ENCODE assay signal across 28 cellular contexts in genomic region chr7:96669812-96670211, GRCh38. TPM values are rescaled to one million over a fixed set of nuclear protein-coding genes. Genes with fewer than 3 reads are reported as not detected.
DNase-seq lines count a peak whose midpoint lies in the region; ATAC-seq, FAIRE-seq and TF ChIP-seq lines count a peak whose summit lies in the region.
"Had no signal": no experiment of that assay in that cellular context is flagged by ENCODE, and none has a peak within 500 bp of the region (broad histone marks: within the 10 kb centered on the region; RNA-seq: fewer than 3 reads in every experiment).

No MANE protein-coding gene starts in this region.

- no peak for ATAC-seq in left ventricle myocardium superior
- ATAC-seq: left colon; natural killer cell treated with Interleukin-12 subunit alpha and Interleukin-12 subunit beta and Interleukin-15 and Interleukin-18, amount 100 ng/mL, for 72 hours; stimulated activated effector memory CD8-positive, alpha-beta T cell treated with anti-CD3 and anti-CD28 coated beads, Interleukin-12 subunit alpha, Interleukin-12 subunit beta, amount 100 ng/mL, for 72 hours had no signal

- intact Hi-C loops in left ventricle myocardium superior (cut with micrococcal nuclease) = no loop called here
- intact Hi-C loops in posterior vena cava (cut with DNase I) = no loop called here

- no peak overlapping the region for H3K4me3 ChIP-seq in coronary artery
- H3K4me3 ChIP-seq: GM23248, PC-9 had no signal

- peak; percentile 21 for DNase-seq in DMS153 (lab: John Stamatoyannopoulos, UW)
- DNase-seq in DMS153 treated with DMSO at 0.1 percent for 48 hours (lab: John Stamatoyannopoulos, UW; ENCODE audit: unreplicated experiment) = no peak
- DNase-seq in NCI-H1417 (lab: John Stamatoyannopoulos, UW) = peak in 2 of 3 experiments; percentile 27 to 83
- no peak for DNase-seq in RCC 7860 (ENCODE audit: low spot score)
- DNase-seq in frontal cortex (ENCODE audit: low spot score in 2 of 2) = no peak
- DNase-seq in coronary artery (ENCODE audit: low spot score) = no peak
- no peak for DNase-seq in left ventricle myocardium superior
- DNase-seq in posterior vena cava (ENCODE audit: low spot score) = no peak
- DNase-seq: activated CD4-positive, alpha-beta T cell treated with anti-CD3 and anti-CD28 coated beads for 4 hours; activated naive CD4-positive, alpha-beta T cell treated with anti-CD3 and anti-CD28 coated beads, Interleukin-2, amount 50 U/mL, for 16 hours; activated T-cell treated with anti-CD3 and anti-CD28 coated beads for 4 hours; amniotic stem cell; DND-41; GM23248; immature natural killer cell; left colon; NCI-H1048; NCI-H2029; occipital lobe; stimulated activated CD4-positive, alpha-beta T cell treated with anti-CD3 and anti-CD28 coated beads, Interleukin-15, amount 100 ng/mL, for 24 hours; substantia nigra; T-helper 9 cell had no signal

- FAIRE-seq in RCC 7860 (lab: Jason Lieb, UNC) = peak; percentile 32
- peak; percentile 8 for FAIRE-seq in frontal cortex (lab: Jason Lieb, UNC)
- FAIRE-seq: endothelial cell of umbilical vein had no signal

- no peak overlapping the region for H3K27ac ChIP-seq in coronary artery
- H3K27ac ChIP-seq: 22Rv1, C4-2B, GM23248, PC-9 had no signal

- TF ChIP-seq CTCF in coronary artery (IDR thresholded peaks at IDR 0.05) = no peak

RNA-seq across cellular contexts. Expression of gene SEM1, which starts 39.8 kb away (rescaled TPM):
- 17.1 TPM for total RNA-seq in frontal cortex
- 59.9 TPM for total RNA-seq in left ventricle myocardium superior
- total RNA-seq in posterior vena cava = 10 to 100 TPM; 40.6 to 45.8 TPM

Comparison
In these comparisons a context has a peak if more than half of its experiments do, and no peak if none do; other contexts are left out.
1. DNase-seq: peak in DMS153 (single experiment) and NCI-H1417 (2 of 3); none in DMS153 treated with DMSO at 0.1 percent for 48 hours (single experiment), RCC 7860 (single experiment), frontal cortex (0 of 2), coronary artery (single experiment), left ventricle myocardium superior (single experiment) and posterior vena cava (single experiment).